ENCODE assay signal across 35 cellular contexts in genomic region chr4:113378836-113379235, GRCh38.
"Had no signal": no experiment of that assay in that cellular context is flagged by ENCODE, and none has a peak within 500 bp of the region (broad histone marks: within the 10 kb centered on the region; RNA-seq: fewer than 3 reads in every experiment).

No MANE protein-coding gene starts in this region.

- DNase-seq: Karpas-422, Kasumi-1, MG63, MM.1S, MV-4-11, NCI-H1048, NCI-H1092, NCI-H1092 treated with DMSO at 0.1 percent for 48 hours, NCI-H1105, NCI-H1105 treated with DMSO at 0.1 percent for 48 hours, NCI-H1417, NCI-H1417 treated with DMSO at 0.1 percent for 48 hours, NCI-H1436, NCI-H1436 treated with DMSO at 0.1 percent for 48 hours, NCI-H146, NCI-H1694, NCI-H1694 treated with DMSO at 0.1 percent for 48 hours, NCI-H187, NCI-H187 treated with DMSO at 0.1 percent for 48 hours, NCI-H1930, NCI-H2029, NCI-H2029 treated with DMSO at 0.1 percent for 48 hours, NCI-H2081, NCI-H2081 treated with DMSO at 0.1 percent for 48 hours, NCI-H2107, NCI-H2171, NCI-H2171 treated with DMSO at 0.1 percent for 48 hours, NCI-H2227 treated with DMSO at 0.1 percent for 48 hours, NCI-H226, NCI-H345, NCI-H446, NCI-H446 treated with DMSO at 0.1 percent for 48 hours, NCI-H510A, NCI-H510A treated with DMSO at 0.1 percent for 48 hours, NCI-H524 had no signal

- H3K36me3 ChIP-seq: MG63 had no signal

- H3K9me3 ChIP-seq: MG63 had no signal

- H3K4me3 ChIP-seq: MG63 had no signal

- H3K27me3 ChIP-seq: MG63 had no signal
